In genomic region chr14:54424479-54424901, GRCh38 we compare ENCODE assay signal across 1 cellular context.
TF ChIP-seq lines count a peak whose summit lies in the region.

No MANE protein-coding gene starts in this region.

TF ChIP-seq in HepG2, 621 proteins besides CTCF, POLR2A, EP300 and RAD21 (continued from another document):
- no peak for TF ChIP-seq FOXP1 (IDR thresholded peaks at IDR 0.05)
- TF ChIP-seq FOXP1 (CRISPR knock-in tag; IDR thresholded peaks at IDR 0.05), result peak; percentile 71; the same call in 1 of the 2 replicates
- TF ChIP-seq ZFP37 (CRISPR knock-in tag; IDR thresholded peaks at IDR 0.05; ENCODE audit: borderline replicate concordance), result no peak
- TF ChIP-seq ZFP62 (CRISPR knock-in tag; IDR thresholded peaks at IDR 0.05), result no peak
- no peak for TF ChIP-seq CBFB (CRISPR knock-in tag; IDR thresholded peaks at IDR 0.05)
- 0 out of 2 replicates have a peak, but pooled peaks have one; percentile 19 for TF ChIP-seq ZBTB42 (CRISPR knock-in tag; IDR thresholded peaks at IDR 0.05)
- TF ChIP-seq, protein P1, sequence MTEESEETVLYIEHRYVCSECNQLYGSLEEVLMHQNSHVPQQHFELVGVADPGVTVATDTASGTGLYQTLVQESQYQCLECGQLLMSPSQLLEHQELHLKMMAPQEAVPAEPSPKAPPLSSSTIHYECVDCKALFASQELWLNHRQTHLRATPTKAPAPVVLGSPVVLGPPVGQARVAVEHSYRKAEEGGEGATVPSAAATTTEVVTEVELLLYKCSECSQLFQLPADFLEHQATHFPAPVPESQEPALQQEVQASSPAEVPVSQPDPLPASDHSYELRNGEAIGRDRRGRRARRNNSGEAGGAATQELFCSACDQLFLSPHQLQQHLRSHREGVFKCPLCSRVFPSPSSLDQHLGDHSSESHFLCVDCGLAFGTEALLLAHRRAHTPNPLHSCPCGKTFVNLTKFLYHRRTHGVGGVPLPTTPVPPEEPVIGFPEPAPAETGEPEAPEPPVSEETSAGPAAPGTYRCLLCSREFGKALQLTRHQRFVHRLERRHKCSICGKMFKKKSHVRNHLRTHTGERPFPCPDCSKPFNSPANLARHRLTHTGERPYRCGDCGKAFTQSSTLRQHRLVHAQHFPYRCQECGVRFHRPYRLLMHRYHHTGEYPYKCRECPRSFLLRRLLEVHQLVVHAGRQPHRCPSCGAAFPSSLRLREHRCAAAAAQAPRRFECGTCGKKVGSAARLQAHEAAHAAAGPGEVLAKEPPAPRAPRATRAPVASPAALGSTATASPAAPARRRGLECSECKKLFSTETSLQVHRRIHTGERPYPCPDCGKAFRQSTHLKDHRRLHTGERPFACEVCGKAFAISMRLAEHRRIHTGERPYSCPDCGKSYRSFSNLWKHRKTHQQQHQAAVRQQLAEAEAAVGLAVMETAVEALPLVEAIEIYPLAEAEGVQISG (CRISPR knock-in tag; IDR thresholded peaks at IDR 0.05), result no peak
- TF ChIP-seq, protein P2, sequence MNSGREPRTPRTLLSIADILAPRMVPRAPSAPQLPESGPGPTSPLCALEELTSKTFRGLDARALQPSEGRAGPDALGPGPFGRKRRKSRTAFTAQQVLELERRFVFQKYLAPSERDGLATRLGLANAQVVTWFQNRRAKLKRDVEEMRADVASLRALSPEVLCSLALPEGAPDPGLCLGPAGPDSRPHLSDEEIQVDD (CRISPR knock-in tag; IDR thresholded peaks at IDR 0.05; ENCODE audit: borderline replicate concordance), result no peak
- TF ChIP-seq TCF7 (IDR thresholded peaks at IDR 0.05; ENCODE audit: low read depth), result peak; percentile 77
- no peak for TF ChIP-seq NFATC3 (CRISPR knock-in tag; IDR thresholded peaks at IDR 0.05)
- no peak for TF ChIP-seq ZNF510 (CRISPR knock-in tag; IDR thresholded peaks at IDR 0.05; ENCODE audit: low read depth)
- no peak for TF ChIP-seq GLI4 (CRISPR knock-in tag; IDR thresholded peaks at IDR 0.05; ENCODE audit: borderline replicate concordance)
- TF ChIP-seq NFKB2 (CRISPR knock-in tag; IDR thresholded peaks at IDR 0.05; ENCODE audit: borderline replicate concordance), result no peak
- peak; percentile 61; the same call in 1 of the 2 replicates for TF ChIP-seq HHEX (CRISPR knock-in tag; IDR thresholded peaks at IDR 0.05)
- peak; percentile 55; the same call in 1 of the 2 replicates for TF ChIP-seq ZNF33A (CRISPR knock-in tag; IDR thresholded peaks at IDR 0.05; ENCODE audit: borderline replicate concordance)
- no peak for TF ChIP-seq IKZF4 (CRISPR knock-in tag; IDR thresholded peaks at IDR 0.05; ENCODE audit: borderline replicate concordance, low read depth, not compliant biosample characterization)
- no peak for TF ChIP-seq FUBP1 (CRISPR knock-in tag; IDR thresholded peaks at IDR 0.05; ENCODE audit: borderline replicate concordance)
- TF ChIP-seq HDAC1 (CRISPR knock-in tag; IDR thresholded peaks at IDR 0.05), result peak; percentile 63; the same call in 1 of the 2 replicates
- TF ChIP-seq GATAD1 (CRISPR knock-in tag; IDR thresholded peaks at IDR 0.05), result no peak
- TF ChIP-seq RAD51 (IDR thresholded peaks at IDR 0.05; ENCODE audit: borderline replicate concordance), result no peak
- no peak for TF ChIP-seq SALL2 (CRISPR knock-in tag; IDR thresholded peaks at IDR 0.05)
- TF ChIP-seq ZFP1 (CRISPR knock-in tag; IDR thresholded peaks at IDR 0.05), result no peak
- TF ChIP-seq NR2F2 (IDR thresholded peaks at IDR 0.05; ENCODE audit: borderline replicate concordance, low read depth), result 0 out of 2 replicates have a peak, but pooled peaks have one; percentile 23
- peak; percentile 50; the same call in 1 of the 2 replicates for TF ChIP-seq MBD4 (IDR thresholded peaks at IDR 0.05; ENCODE audit: borderline replicate concordance, low read length)
TF ChIP-seq in HepG2: peak in this region for 102.
